ENCODE assay signal across 8 cellular contexts in the genomic region with DNA sequence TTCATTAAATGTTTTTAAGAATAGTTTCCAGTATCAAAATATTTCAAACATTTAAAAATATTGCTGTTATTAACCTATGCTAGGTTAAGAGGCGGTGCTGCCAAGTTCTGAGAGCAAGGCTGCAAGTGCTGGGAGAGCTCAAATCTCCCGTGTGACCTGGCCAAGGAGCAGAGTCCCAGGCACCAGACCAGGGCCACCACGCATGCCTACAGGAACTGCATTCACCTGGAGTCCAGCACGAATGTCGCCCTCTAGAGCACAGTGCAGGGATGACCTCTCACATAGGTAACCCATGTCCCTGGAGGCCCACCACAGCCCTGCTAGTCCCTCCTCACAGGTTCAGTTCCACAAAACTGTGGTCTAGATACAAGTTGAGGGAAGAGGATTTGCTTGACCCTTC.
A peak's percentile ranks its signal among the peaks of the same experiment; 100 is the strongest.
DNase-seq lines count a peak whose midpoint lies in the region; ATAC-seq, FAIRE-seq and TF ChIP-seq lines count a peak whose summit lies in the region.

No MANE protein-coding gene starts in this region.

- peaks cover 8% of the 10 kb centered on the region for H3K9me3 Mint-ChIP-seq in stimulated activated memory B cell treated with anti-CD40 and anti-IgM and Interleukin-4, amounts not matched to agents 10 μg/mL and 1 μg/mL and 100 μg/mL, for 72 hours

- no peak overlapping the region for H3K4me3 Mint-ChIP-seq in stimulated activated memory B cell treated with anti-CD40 and anti-IgM and Interleukin-4, amounts not matched to agents 10 μg/mL and 1 μg/mL and 100 μg/mL, for 72 hours

- ATAC-seq in GM18861 (IDR thresholded peaks at IDR 0.05; ENCODE audit: unreplicated experiment) (peak; percentile 85), HG02885 (IDR thresholded peaks at IDR 0.05; ENCODE audit: poor library complexity, unreplicated experiment) (peak; percentile 97), left lung (peak; percentile 27)
- ATAC-seq in stimulated activated memory B cell treated with anti-CD40 and anti-IgM and Interleukin-4, amounts not matched to agents 10 μg/mL and 1 μg/mL and 100 μg/mL, for 72 hours = no peak

- H3K9me3 ChIP-seq in left lung = peaks cover 0 to 11% of the 10 kb centered on the region in 2 donors

- DNase-seq in D721Med (ENCODE audit: insufficient read length, low spot score) (no peak), RKO (ENCODE audit: low spot score) (peak; percentile 20), left lung (no peak), mucosa of gallbladder (ENCODE audit: low spot score) (no peak)
- DNase-seq in activated effector memory CD4-positive, alpha-beta T cell treated with anti-CD3 and anti-CD28 coated beads, Interleukin-2, amount 50 U/mL, for 16 hours = no peak

- no peaks in the 10 kb centered on the region for H3K27me3 ChIP-seq in left lung

- H3K36me3 ChIP-seq in left lung = no peaks in the 10 kb centered on the region

- H3K4me1 Mint-ChIP-seq in stimulated activated memory B cell treated with anti-CD40 and anti-IgM and Interleukin-4, amounts not matched to agents 10 μg/mL and 1 μg/mL and 100 μg/mL, for 72 hours = no peaks in the 10 kb centered on the region

- intact Hi-C loops in left lung (cut with DNase I) = no loop called here

- H3K27ac ChIP-seq in left lung = no peak overlapping the region

- H3K27ac Mint-ChIP-seq in stimulated activated memory B cell treated with anti-CD40 and anti-IgM and Interleukin-4, amounts not matched to agents 10 μg/mL and 1 μg/mL and 100 μg/mL, for 72 hours = no peak overlapping the region

- TF ChIP-seq CTCF in D721Med (IDR thresholded peaks at IDR 0.05; ENCODE audit: insufficient read depth, missing control alignments) = peak; percentile 32
- peak; percentile 10 to 12 for TF ChIP-seq CTCF in left lung (IDR thresholded peaks at IDR 0.05)

- no peak for FAIRE-seq in D721Med (lab: Jason Lieb, UNC)

- H3K27me3 Mint-ChIP-seq in stimulated activated memory B cell treated with anti-CD40 and anti-IgM and Interleukin-4, amounts not matched to agents 10 μg/mL and 1 μg/mL and 100 μg/mL, for 72 hours = no peaks in the 10 kb centered on the region

- H3K4me3 ChIP-seq in left lung = no peak overlapping the region

- H3K4me1 ChIP-seq in left lung = no peaks in the 10 kb centered on the region

- no peaks in the 10 kb centered on the region for H3K36me3 Mint-ChIP-seq in stimulated activated memory B cell treated with anti-CD40 and anti-IgM and Interleukin-4, amounts not matched to agents 10 μg/mL and 1 μg/mL and 100 μg/mL, for 72 hours
